11 cellular contexts compared by ENCODE assay signal in the genomic region with DNA sequence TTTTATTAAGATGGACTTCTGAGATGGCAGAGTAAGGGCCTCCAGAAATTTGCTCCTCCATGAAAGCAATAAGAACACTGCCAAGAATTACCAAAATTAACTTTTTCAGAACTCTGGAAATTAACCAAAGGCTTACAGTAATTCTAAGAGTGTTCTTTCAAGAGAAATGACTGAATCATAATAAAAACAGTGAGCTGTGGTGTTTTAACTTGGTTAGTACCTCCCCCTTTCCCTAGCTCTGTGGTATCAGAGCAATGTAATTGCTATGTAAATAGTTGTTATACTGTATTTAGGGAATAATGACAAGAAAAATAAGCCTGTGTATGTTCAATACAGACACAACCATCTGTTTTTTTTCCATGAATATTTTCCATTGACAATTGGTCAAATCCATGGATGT. TPM values are rescaled to one million over a fixed set of nuclear protein-coding genes. Genes with fewer than 3 reads are reported as not detected.
A peak's percentile ranks its signal among the peaks of the same experiment; 100 is the strongest.
DNase-seq lines count a peak whose midpoint lies in the region; ATAC-seq and TF ChIP-seq lines count a peak whose summit lies in the region.
"Had no signal": no experiment of that assay in that cellular context is flagged by ENCODE, and none has a peak within 500 bp of the region (broad histone marks: within the 10 kb centered on the region; RNA-seq: fewer than 3 reads in every experiment).

No MANE protein-coding gene starts in this region.

- no peak overlapping the region for H3K56ac ChIP-seq in IMR-90 (ENCODE audit: extremely low read depth, insufficient read depth, low read length)

- TF ChIP-seq CTCF in CD4-positive, alpha-beta T cell (IDR thresholded peaks at IDR 0.05): no peak
- TF ChIP-seq CTCF in IMR-90 (conservative IDR thresholded peaks at IDR 0.05; ENCODE audit: low read depth, low read length) (no peak), osteocyte (IDR thresholded peaks at IDR 0.05) (no peak), uterus (IDR thresholded peaks at IDR 0.05) (no peak), adrenal gland (IDR thresholded peaks at IDR 0.05) (no peak)

- H3K36me3 ChIP-seq in IMR-90 (ENCODE audit: control insufficient read depth, insufficient read depth, low read length) (no peaks in the 10 kb centered on the region), uterus (no peaks in the 10 kb centered on the region), adrenal gland (replicated peaks in 1 of 2) (no peaks in the 10 kb centered on the region)

- dilution Hi-C loops in IMR-90 (cut with HindIII; ENCODE audit: low sequenced_read_pairs, unreplicated experiment): no loop called here

- peak overlapping the region; percentile 43 for H3K4me3 Mint-ChIP-seq in CD4-positive, alpha-beta T cell
- no peak overlapping the region for H3K4me3 Mint-ChIP-seq in osteocyte (ENCODE audit: unreplicated experiment)

- POLR2A ChIA-PET in CD4-positive, alpha-beta T cell (lab: Charles Lee): interaction anchor here (0.9 to 6.6 kb wide), 5 partner anchors 9 to 37 kb away, joined by 3 to 66 read pairs (median 4); no protein-coding TSS in a partner anchor
- POLR2A ChIA-PET in IMR-90 (lab: Charles Lee; ENCODE audit: unreplicated experiment): no interaction called here

- no peak overlapping the region for H2BK5ac ChIP-seq in IMR-90 (ENCODE audit: low read depth, low read length, poor library complexity, severe bottlenecking)

- H2AFZ ChIP-seq in IMR-90 (replicated peaks; ENCODE audit: low read length, poor library complexity): no peak overlapping the region

- no peaks in the 10 kb centered on the region for H3K9me3 ChIP-seq in CD4-positive, alpha-beta T cell (ENCODE audit: control insufficient read depth, low read length)
- no peaks in the 10 kb centered on the region for H3K9me3 ChIP-seq in IMR-90 (ENCODE audit: control insufficient read depth, insufficient read depth, low read length)
- H3K9me3 ChIP-seq in uterus: no peaks in the 10 kb centered on the region
- no peaks in the 10 kb centered on the region for H3K9me3 ChIP-seq in adrenal gland (replicated peaks in 1 of 3)

- H3K18ac ChIP-seq in IMR-90 (ENCODE audit: low read depth, low read length): no peak overlapping the region; the same call in 1 of the 2 replicates

- H3K4me1 Mint-ChIP-seq in CD4-positive, alpha-beta T cell (ENCODE audit: low read depth): peaks cover 84% of the 10 kb centered on the region
- peaks cover 54% of the 10 kb centered on the region for H3K4me1 Mint-ChIP-seq in osteocyte (ENCODE audit: unreplicated experiment)

- no peak for ATAC-seq in CD4-positive, alpha-beta T cell (ENCODE audit: poor library complexity)
- peak; percentile 83 for ATAC-seq in IMR-90 (ENCODE audit: low read depth)
- ATAC-seq: SK-N-SH treated with all-trans-retinoic acid at 6 μM for 48 hours had no signal

- DNase-seq in CD4-positive, alpha-beta T cell: no peak
- DNase-seq in IMR-90 (peak; percentile 82), astrocyte of the hippocampus (ENCODE audit: low read depth, low spot score) (peak; percentile 49), osteocyte (ENCODE audit: extremely low spot score, unreplicated experiment) (no peak), uterus (no peak), OCI-M2 (lab: John Stamatoyannopoulos, UW; ENCODE audit: unreplicated experiment) (no peak), adrenal gland (no peak)
- DNase-seq: activated CD4-positive, alpha-beta T cell treated with anti-CD3 and anti-CD28 coated beads for 4 hours; amniotic stem cell; NCI-H1930 had no signal

- H4K5ac ChIP-seq in IMR-90 (ENCODE audit: low read depth, low read length): no peak overlapping the region

- TF ChIP-seq POLR2A in IMR-90 (IDR thresholded peaks at IDR 0.05; ENCODE audit: low read depth, low read length): no peak
- no peak for TF ChIP-seq POLR2A in uterus (IDR thresholded peaks at IDR 0.05)
- no peak for TF ChIP-seq POLR2A in adrenal gland (IDR thresholded peaks at IDR 0.05)

- H3K27me3 Mint-ChIP-seq in CD4-positive, alpha-beta T cell: no peaks in the 10 kb centered on the region
- H3K27me3 Mint-ChIP-seq in osteocyte (ENCODE audit: unreplicated experiment): no peaks in the 10 kb centered on the region

- TF ChIP-seq RAD21 in IMR-90 (IDR thresholded peaks at IDR 0.05; ENCODE audit: low read length): no peak

- intact Hi-C loops in CD4-positive, alpha-beta T cell (cut with DNase I, micrococcal nuclease): no loop called here
- intact Hi-C loops in IMR-90 (cut with micrococcal nuclease) (loop anchor here (2.0 kb wide), 1 partner anchor 15 kb away; no protein-coding TSS in a partner anchor), uterus (cut with DNase I; ENCODE audit: low total_unique reads) (no loop called here), adrenal gland (cut with DNase I) (no loop called here)

- H4K20me1 ChIP-seq in IMR-90 (ENCODE audit: insufficient read depth, low read length): peaks cover 26% of the 10 kb centered on the region; the same call in 1 of the 2 replicates

- H2AK9ac ChIP-seq in IMR-90 (replicated peaks; ENCODE audit: low read depth, low read length, poor library complexity): no peak overlapping the region

- H3K4ac ChIP-seq in IMR-90 (ENCODE audit: low read depth, low read length): no peak overlapping the region

- no peaks in the 10 kb centered on the region for H3K9me3 Mint-ChIP-seq in CD4-positive, alpha-beta T cell
- H3K9me3 Mint-ChIP-seq in osteocyte (ENCODE audit: unreplicated experiment): no peaks in the 10 kb centered on the region

- H2AK5ac ChIP-seq in IMR-90 (ENCODE audit: low read depth, low read length): no peak overlapping the region

- in situ Hi-C loops in IMR-90 (cut with MboI; ENCODE audit: low sequenced_read_pairs): no loop called here

- peaks cover 37% of the 10 kb centered on the region for H3K36me3 Mint-ChIP-seq in CD4-positive, alpha-beta T cell (ENCODE audit: low read depth)
- H3K36me3 Mint-ChIP-seq in osteocyte (ENCODE audit: unreplicated experiment): peaks cover 3% of the 10 kb centered on the region

- H3K23ac ChIP-seq in IMR-90 (ENCODE audit: low read depth, low read length): no peak overlapping the region

- H4K8ac ChIP-seq in IMR-90 (ENCODE audit: low read depth in 2 of 2, low read length in 2 of 2): no peak overlapping the region

- H3K9ac ChIP-seq in IMR-90 (ENCODE audit: low read depth, low read length): no peak overlapping the region

- H3K79me1 ChIP-seq in IMR-90 (ENCODE audit: low read depth in 1 of 2, low read length in 2 of 2): peaks cover 14 to 34% of the 10 kb centered on the region in 2 experiments

- H3K9me1 ChIP-seq in IMR-90 (ENCODE audit: insufficient read depth, low read length): peaks cover 8% of the 10 kb centered on the region

- H4K91ac ChIP-seq in IMR-90 (ENCODE audit: insufficient read depth, low read depth, low read length): no peak overlapping the region

- H3K4me3 ChIP-seq in IMR-90 (ENCODE audit: insufficient read depth, low read depth, low read length) (no peak overlapping the region), uterus (no peak overlapping the region), adrenal gland (no peak overlapping the region)

- H3K4me1 ChIP-seq in IMR-90 (ENCODE audit: control insufficient read depth, insufficient read depth, low read length) (peaks cover 22% of the 10 kb centered on the region), uterus (peaks cover 9 to 10% of the 10 kb centered on the region in 2 donors), adrenal gland (replicated peaks in 1 of 2) (peaks cover 3 to 35% of the 10 kb centered on the region in 2 donors)

- no TSS peak for BruUV-seq in IMR-90 (replicated peaks; lab: Mats Ljungman, UMichigan)

- CTCF ChIA-PET in CD4-positive, alpha-beta T cell (lab: Charles Lee): interaction anchor here (0.5 to 1.3 kb wide), 3 partner anchors 20 to 114 kb away, joined by 3 read pairs; no protein-coding TSS in a partner anchor
- CTCF ChIA-PET in IMR-90 (lab: Yijun Ruan, JAX): no interaction called here

- H3K27ac Mint-ChIP-seq in CD4-positive, alpha-beta T cell: peak overlapping the region; percentile 72
- H3K27ac Mint-ChIP-seq in osteocyte (ENCODE audit: unreplicated experiment): peak overlapping the region; percentile 72

- H3K27me3 ChIP-seq in CD4-positive, alpha-beta T cell (ENCODE audit: control insufficient read depth, insufficient read depth, low read length): no peaks in the 10 kb centered on the region
- no peaks in the 10 kb centered on the region for H3K27me3 ChIP-seq in IMR-90 (ENCODE audit: control insufficient read depth, insufficient read depth, low read length)
- H3K27me3 ChIP-seq in uterus: no peaks in the 10 kb centered on the region
- no peaks in the 10 kb centered on the region for H3K27me3 ChIP-seq in adrenal gland

- no peak overlapping the region for H2BK20ac ChIP-seq in IMR-90 (ENCODE audit: low read depth, low read length)

- no peak overlapping the region for H2BK15ac ChIP-seq in IMR-90 (ENCODE audit: low read depth, low read length)

- no peak overlapping the region for H2BK120ac ChIP-seq in IMR-90 (ENCODE audit: low read depth, low read length)

- no peak overlapping the region for H3K27ac ChIP-seq in CD4-positive, alpha-beta T cell (ENCODE audit: low read depth, low read length)
- H3K27ac ChIP-seq in IMR-90 (ENCODE audit: insufficient read depth, low read length): peak overlapping the region; percentile 66; the same call in 1 of the 2 replicates
- H3K27ac ChIP-seq in uterus: no peak overlapping the region
- H3K27ac ChIP-seq in adrenal gland: no peak overlapping the region

- peak overlapping the region; percentile 42; the same call in 1 of the 2 replicates for H3K4me2 ChIP-seq in IMR-90 (ENCODE audit: low read depth, low read length)

- H3K14ac ChIP-seq in IMR-90 (replicated peaks; ENCODE audit: low read depth, low read length): no peak overlapping the region; the same call in 1 of the 2 replicates

TF ChIP-seq in IMR-90, 13 proteins besides CTCF, POLR2A, EP300 and RAD21 (continues in another document):
- TF ChIP-seq RCOR1 (IDR thresholded peaks at IDR 0.05; ENCODE audit: insufficient replicate concordance, low read length): no peak
- TF ChIP-seq MAZ (IDR thresholded peaks at IDR 0.05; ENCODE audit: borderline replicate concordance, low read depth, low read length): no peak
- TF ChIP-seq RFX5 (IDR thresholded peaks at IDR 0.05; ENCODE audit: low read depth, low read length): no peak
- no peak for TF ChIP-seq CEBPB (IDR thresholded peaks at IDR 0.05; ENCODE audit: low read depth, low read length)
- no peak for TF ChIP-seq SMC3 (IDR thresholded peaks at IDR 0.05; ENCODE audit: low read depth, low read length)

RNA-seq across cellular contexts. Expression of a gene that starts 19.0 kb away (rescaled TPM):
- 100 to 1,000 TPM; 203 to 207 TPM for total RNA-seq in CD4-positive, alpha-beta T cell
- total RNA-seq in IMR-90 (2012; rRNA removed) (4.3 and 7.2 TPM in 2 replicates), osteocyte (24.3 and 26.2 TPM in 2 replicates), uterus (10 to 100 TPM; 11.3 to 38.4 (median 25.7) TPM), adrenal gland (10 to 100 TPM; 13.6 to 30.0 (median 24.7) TPM)
- polyA plus RNA-seq in IMR-90 (2012; rRNA removed) (2.5 and 3.1 TPM in 2 replicates), adrenal gland (10 to 100 TPM in 1 of 3 donors, 1 to 10 TPM in 2; 6.5 to 10.0 (median 7.5) TPM)
- 1.5 and 2.1 TPM in 2 replicates for polyA plus RNA-seq in IMR-90 (2012; cell fraction: cytosol; rRNA removed)
- 0.92 and 1.8 TPM in 2 replicates for polyA plus RNA-seq in IMR-90 (2012; cell fraction: nucleus; rRNA removed; ENCODE audit: low replicate concordance)

Comparison
In these comparisons a context has a peak if more than half of its experiments do, and no peak if none do; other contexts are left out.
1. DNase-seq: peak in IMR-90 (single experiment) and astrocyte of the hippocampus (single experiment); none in CD4-positive, alpha-beta T cell (0 of 10), osteocyte (single experiment), uterus (0 of 2), OCI-M2 (single experiment) and adrenal gland (0 of 7).